Comparison of ENCODE assay signal across 25 cellular contexts in the genomic region with DNA sequence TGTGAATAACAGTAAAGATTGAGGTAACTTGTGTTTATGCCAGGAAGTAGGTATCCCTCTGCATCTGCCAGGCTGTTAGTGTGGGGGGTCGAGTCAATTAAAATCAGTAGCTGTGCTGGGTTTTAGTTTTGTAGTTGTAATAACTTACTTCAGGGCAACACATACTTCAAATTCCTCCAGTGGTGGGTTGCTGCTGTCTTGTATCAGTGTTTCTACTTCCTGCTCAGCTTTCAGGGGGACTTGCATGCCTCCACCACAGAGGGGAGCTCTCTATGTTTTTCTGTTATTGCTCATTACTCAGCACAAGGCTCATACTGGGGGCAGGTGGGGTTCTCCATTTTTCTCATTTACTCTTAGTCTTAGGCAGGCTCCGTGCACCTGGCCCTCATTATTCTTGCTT.
DNase-seq lines count a peak whose midpoint lies in the region; ATAC-seq and TF ChIP-seq lines count a peak whose summit lies in the region.
"Had no signal": no experiment of that assay in that cellular context is flagged by ENCODE, and none has a peak within 500 bp of the region (broad histone marks: within the 10 kb centered on the region; RNA-seq: fewer than 3 reads in every experiment).

No MANE protein-coding gene starts in this region.

- peak in 1 of 2 donors; percentile 22 for DNase-seq in cardiac muscle cell (ENCODE audit: low read depth in 1 of 2, low spot score in 1 of 2)
- no peak for DNase-seq in right cardiac atrium
- peak; percentile 33 for DNase-seq in OCI-LY7 (ENCODE audit: low spot score)
- no peak for DNase-seq in foreskin keratinocyte
- peak; percentile 47 to 49 for DNase-seq in vagina (ENCODE audit: extremely low spot score in 2 of 2)
- no peak for DNase-seq in ecto neural progenitor cell (ENCODE audit: low spot score)
- no peak for DNase-seq in ovary
- DNase-seq in stimulated activated naive CD4-positive, alpha-beta T cell treated with Interleukin-2 at 50 U/mL for 16 hours (lab: John Stamatoyannopoulos, UW), result no peak
- DNase-seq: activated CD4-positive, alpha-beta T cell treated with anti-CD3 and anti-CD28 coated beads for 36 hours; activated CD8-positive, alpha-beta memory T cell treated with anti-CD3 and anti-CD28 coated beads, Interleukin-2, amount 10 ng/mL, durations not matched to agents 7 days and 5 days; cerebellar nuclear complex; effector CD8-positive, alpha-beta T cell; hypothalamus; kidney; NCI-H1105; NCI-H2081; NCI-H345; NCI-H774; OCI-M1; stimulated activated CD4-positive, alpha-beta T cell treated with anti-CD3 and anti-CD28 coated beads, Interleukin-4, amount 100 ng/mL, for 4 hours; stimulated activated naive CD8-positive, alpha-beta T cell treated with anti-CD3 and anti-CD28 coated beads, Interleukin-15, amount 100 ng/mL, for 72 hours had no signal

- no peaks in the 10 kb centered on the region for H3K9me2 ChIP-seq in OCI-LY7 (ENCODE audit: insufficient read depth, low read length)

- ATAC-seq in right cardiac atrium, result no peak
- ATAC-seq in foreskin keratinocyte, result no peak
- ATAC-seq: activated CD4-positive, alpha-beta T cell treated with anti-CD3 and anti-CD28 coated beads for 36 hours; activated CD8-positive, alpha-beta memory T cell treated with anti-CD3 and anti-CD28 coated beads, Interleukin-2, amount 10 ng/mL, durations not matched to agents 7 days and 5 days; activated naive CD4-positive, alpha-beta T cell treated with anti-CD3 and anti-CD28 coated beads, Interleukin-2, amount 50 U/mL, for 72 hours; esophagus mucosa; Right ventricle myocardium inferior; stimulated activated naive CD8-positive, alpha-beta T cell treated with anti-CD3 and anti-CD28 coated beads, Interleukin-15, amount 100 ng/mL, for 72 hours had no signal

- no peaks in the 10 kb centered on the region for H3K27me3 ChIP-seq in cardiac muscle cell
- H3K27me3 ChIP-seq in right cardiac atrium (ENCODE audit: control insufficient read depth, insufficient read depth), result no peaks in the 10 kb centered on the region
- no peaks in the 10 kb centered on the region for H3K27me3 ChIP-seq in foreskin keratinocyte
- H3K27me3 ChIP-seq in vagina, result no peaks in the 10 kb centered on the region
- no peaks in the 10 kb centered on the region for H3K27me3 ChIP-seq in ovary

- no peak overlapping the region for H2AFZ ChIP-seq in OCI-LY7 (ENCODE audit: low read length)

- H3K9me3 ChIP-seq in cardiac muscle cell (ENCODE audit: low read depth) (no peaks in the 10 kb centered on the region), right cardiac atrium (ENCODE audit: control insufficient read depth, low read length) (peaks cover 3% of the 10 kb centered on the region), OCI-LY7 (ENCODE audit: low read length) (peaks cover 43% of the 10 kb centered on the region), vagina (no peaks in the 10 kb centered on the region), ovary (no peaks in the 10 kb centered on the region)

- intact Hi-C loops in right cardiac atrium (cut with DNase I) (no loop called here), OCI-LY7 (cut with micrococcal nuclease; ENCODE audit: unreplicated experiment) (no loop called here), vagina (cut with DNase I) (no loop called here), ovary (cut with DNase I) (no loop called here)

- CTCF ChIA-PET in OCI-LY7 (lab: Charles Lee; ENCODE audit: unreplicated experiment), result no interaction called here

- TF ChIP-seq CTCF in cardiac muscle cell (IDR thresholded peaks at IDR 0.05; ENCODE audit: low read depth, low read length) (peak; percentile 17), OCI-LY7 (conservative IDR thresholded peaks at IDR 0.05; ENCODE audit: low read length) (peak; percentile 62), foreskin keratinocyte (conservative IDR thresholded peaks at IDR 0.05) (peak; percentile 15), vagina (IDR thresholded peaks at IDR 0.05) (no peak), ovary (IDR thresholded peaks at IDR 0.05) (no peak)

- H3K27ac ChIP-seq in cardiac muscle cell (no peak overlapping the region), right cardiac atrium (ENCODE audit: low read length) (no peak overlapping the region), OCI-LY7 (ENCODE audit: low read depth, low read length, poor library complexity, severe bottlenecking) (no peak overlapping the region), foreskin keratinocyte (no peak overlapping the region), vagina (no peak overlapping the region), ovary (no peak overlapping the region)

- H3K4me2 ChIP-seq in OCI-LY7 (ENCODE audit: low read length), result no peak overlapping the region

- no peaks in the 10 kb centered on the region for H4K20me1 ChIP-seq in OCI-LY7 (ENCODE audit: insufficient read depth, low read length)

- TF ChIP-seq EP300 in ovary (IDR thresholded peaks at IDR 0.05), result no peak

- H3K4me1 ChIP-seq in cardiac muscle cell (ENCODE audit: low read depth) (no peaks in the 10 kb centered on the region), right cardiac atrium (ENCODE audit: control insufficient read depth, insufficient read depth, low read length) (no peaks in the 10 kb centered on the region), OCI-LY7 (ENCODE audit: insufficient read depth, low read length, poor library complexity, severe bottlenecking) (peaks cover 13% of the 10 kb centered on the region), foreskin keratinocyte (peaks cover 12% of the 10 kb centered on the region), vagina (peaks cover 7% of the 10 kb centered on the region), ovary (ENCODE audit: insufficient read depth) (no peaks in the 10 kb centered on the region)

- 79% methylated on average over 2 of the region's 2 CpGs for WGBS in right cardiac atrium
- WGBS in ovary, 3 donors, result 80 to 92% (median 81%) methylated on average over 2 of the region's 2 CpGs

- TF ChIP-seq POLR2A in vagina (IDR thresholded peaks at IDR 0.05) (no peak), ovary (IDR thresholded peaks at IDR 0.05) (no peak)

- no peaks in the 10 kb centered on the region for H3K79me2 ChIP-seq in OCI-LY7 (ENCODE audit: insufficient read depth, low read depth, low read length)

- no TSS peak for BruUV-seq in OCI-LY7 (replicated peaks; lab: Mats Ljungman, UMichigan)

- no peaks in the 10 kb centered on the region for H3K36me3 ChIP-seq in cardiac muscle cell
- H3K36me3 ChIP-seq in OCI-LY7 (ENCODE audit: insufficient read depth, low read length), result peaks cover 7% of the 10 kb centered on the region
- no peaks in the 10 kb centered on the region for H3K36me3 ChIP-seq in vagina
- H3K36me3 ChIP-seq in ovary, result no peaks in the 10 kb centered on the region

- H3K4me3 ChIP-seq in cardiac muscle cell (no peak overlapping the region), right cardiac atrium (ENCODE audit: low read length) (no peak overlapping the region), OCI-LY7 (ENCODE audit: low read depth, low read length, poor library complexity, severe bottlenecking) (no peak overlapping the region), vagina (no peak overlapping the region), ovary (no peak overlapping the region)
- H3K4me3 ChIP-seq: lung had no signal

- POLR2A ChIA-PET in OCI-LY7 (lab: Charles Lee), result no interaction called here

Comparison
In these comparisons a context has a peak if more than half of its experiments do, and no peak if none do; other contexts are left out.
1. DNase-seq: peak in OCI-LY7 (single experiment) and vagina (2 of 2); none in right cardiac atrium (0 of 3), foreskin keratinocyte (0 of 2), ecto neural progenitor cell (single experiment), ovary (0 of 5) and stimulated activated naive CD4-positive, alpha-beta T cell treated with Interleukin-2 at 50 U/mL for 16 hours (single experiment).
2. CTCF ChIP-seq: peak in cardiac muscle cell (single experiment), OCI-LY7 (single experiment) and foreskin keratinocyte (single experiment); none in vagina (0 of 3) and ovary (0 of 3).